In the genomic region with DNA sequence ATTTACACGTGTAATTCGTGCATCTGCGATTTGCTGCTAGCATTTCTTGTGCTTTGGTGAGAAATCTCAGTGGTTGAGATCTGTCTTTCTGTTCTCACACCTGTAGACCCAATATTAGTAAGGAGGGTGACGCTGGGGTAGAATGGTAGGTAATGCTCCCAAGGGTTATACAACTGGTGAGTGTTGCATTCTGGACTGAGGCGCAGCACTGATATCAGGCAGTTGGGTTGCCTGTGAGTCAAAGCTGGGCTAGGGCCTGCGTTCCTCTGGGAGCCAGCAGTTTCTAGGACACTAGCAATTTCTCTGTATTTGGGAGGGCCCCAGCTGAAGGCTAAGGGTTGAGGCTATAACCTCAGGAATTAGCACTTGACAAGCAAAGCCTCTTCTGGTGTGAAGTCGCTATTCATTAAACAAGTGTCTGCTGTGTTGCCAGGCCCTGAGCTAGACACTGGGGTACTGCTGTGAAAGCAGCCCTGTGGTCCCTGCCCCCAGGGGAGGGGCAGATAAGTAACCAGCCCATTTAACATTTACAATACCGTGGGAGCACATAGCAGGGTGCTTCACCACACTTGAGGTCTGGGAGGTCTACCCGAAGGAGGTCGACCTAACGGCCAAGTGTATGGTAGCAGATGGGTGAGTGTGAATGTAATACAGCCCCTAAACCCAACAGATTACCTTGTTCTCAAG, we compare ENCODE assay signal across 1 cellular context.
TF ChIP-seq lines count a peak whose summit lies in the region.

No MANE protein-coding gene starts in this region.

TF ChIP-seq in K562, 482 proteins besides CTCF, POLR2A, EP300 and RAD21 (continued from another document):
- TF ChIP-seq, protein P1, sequence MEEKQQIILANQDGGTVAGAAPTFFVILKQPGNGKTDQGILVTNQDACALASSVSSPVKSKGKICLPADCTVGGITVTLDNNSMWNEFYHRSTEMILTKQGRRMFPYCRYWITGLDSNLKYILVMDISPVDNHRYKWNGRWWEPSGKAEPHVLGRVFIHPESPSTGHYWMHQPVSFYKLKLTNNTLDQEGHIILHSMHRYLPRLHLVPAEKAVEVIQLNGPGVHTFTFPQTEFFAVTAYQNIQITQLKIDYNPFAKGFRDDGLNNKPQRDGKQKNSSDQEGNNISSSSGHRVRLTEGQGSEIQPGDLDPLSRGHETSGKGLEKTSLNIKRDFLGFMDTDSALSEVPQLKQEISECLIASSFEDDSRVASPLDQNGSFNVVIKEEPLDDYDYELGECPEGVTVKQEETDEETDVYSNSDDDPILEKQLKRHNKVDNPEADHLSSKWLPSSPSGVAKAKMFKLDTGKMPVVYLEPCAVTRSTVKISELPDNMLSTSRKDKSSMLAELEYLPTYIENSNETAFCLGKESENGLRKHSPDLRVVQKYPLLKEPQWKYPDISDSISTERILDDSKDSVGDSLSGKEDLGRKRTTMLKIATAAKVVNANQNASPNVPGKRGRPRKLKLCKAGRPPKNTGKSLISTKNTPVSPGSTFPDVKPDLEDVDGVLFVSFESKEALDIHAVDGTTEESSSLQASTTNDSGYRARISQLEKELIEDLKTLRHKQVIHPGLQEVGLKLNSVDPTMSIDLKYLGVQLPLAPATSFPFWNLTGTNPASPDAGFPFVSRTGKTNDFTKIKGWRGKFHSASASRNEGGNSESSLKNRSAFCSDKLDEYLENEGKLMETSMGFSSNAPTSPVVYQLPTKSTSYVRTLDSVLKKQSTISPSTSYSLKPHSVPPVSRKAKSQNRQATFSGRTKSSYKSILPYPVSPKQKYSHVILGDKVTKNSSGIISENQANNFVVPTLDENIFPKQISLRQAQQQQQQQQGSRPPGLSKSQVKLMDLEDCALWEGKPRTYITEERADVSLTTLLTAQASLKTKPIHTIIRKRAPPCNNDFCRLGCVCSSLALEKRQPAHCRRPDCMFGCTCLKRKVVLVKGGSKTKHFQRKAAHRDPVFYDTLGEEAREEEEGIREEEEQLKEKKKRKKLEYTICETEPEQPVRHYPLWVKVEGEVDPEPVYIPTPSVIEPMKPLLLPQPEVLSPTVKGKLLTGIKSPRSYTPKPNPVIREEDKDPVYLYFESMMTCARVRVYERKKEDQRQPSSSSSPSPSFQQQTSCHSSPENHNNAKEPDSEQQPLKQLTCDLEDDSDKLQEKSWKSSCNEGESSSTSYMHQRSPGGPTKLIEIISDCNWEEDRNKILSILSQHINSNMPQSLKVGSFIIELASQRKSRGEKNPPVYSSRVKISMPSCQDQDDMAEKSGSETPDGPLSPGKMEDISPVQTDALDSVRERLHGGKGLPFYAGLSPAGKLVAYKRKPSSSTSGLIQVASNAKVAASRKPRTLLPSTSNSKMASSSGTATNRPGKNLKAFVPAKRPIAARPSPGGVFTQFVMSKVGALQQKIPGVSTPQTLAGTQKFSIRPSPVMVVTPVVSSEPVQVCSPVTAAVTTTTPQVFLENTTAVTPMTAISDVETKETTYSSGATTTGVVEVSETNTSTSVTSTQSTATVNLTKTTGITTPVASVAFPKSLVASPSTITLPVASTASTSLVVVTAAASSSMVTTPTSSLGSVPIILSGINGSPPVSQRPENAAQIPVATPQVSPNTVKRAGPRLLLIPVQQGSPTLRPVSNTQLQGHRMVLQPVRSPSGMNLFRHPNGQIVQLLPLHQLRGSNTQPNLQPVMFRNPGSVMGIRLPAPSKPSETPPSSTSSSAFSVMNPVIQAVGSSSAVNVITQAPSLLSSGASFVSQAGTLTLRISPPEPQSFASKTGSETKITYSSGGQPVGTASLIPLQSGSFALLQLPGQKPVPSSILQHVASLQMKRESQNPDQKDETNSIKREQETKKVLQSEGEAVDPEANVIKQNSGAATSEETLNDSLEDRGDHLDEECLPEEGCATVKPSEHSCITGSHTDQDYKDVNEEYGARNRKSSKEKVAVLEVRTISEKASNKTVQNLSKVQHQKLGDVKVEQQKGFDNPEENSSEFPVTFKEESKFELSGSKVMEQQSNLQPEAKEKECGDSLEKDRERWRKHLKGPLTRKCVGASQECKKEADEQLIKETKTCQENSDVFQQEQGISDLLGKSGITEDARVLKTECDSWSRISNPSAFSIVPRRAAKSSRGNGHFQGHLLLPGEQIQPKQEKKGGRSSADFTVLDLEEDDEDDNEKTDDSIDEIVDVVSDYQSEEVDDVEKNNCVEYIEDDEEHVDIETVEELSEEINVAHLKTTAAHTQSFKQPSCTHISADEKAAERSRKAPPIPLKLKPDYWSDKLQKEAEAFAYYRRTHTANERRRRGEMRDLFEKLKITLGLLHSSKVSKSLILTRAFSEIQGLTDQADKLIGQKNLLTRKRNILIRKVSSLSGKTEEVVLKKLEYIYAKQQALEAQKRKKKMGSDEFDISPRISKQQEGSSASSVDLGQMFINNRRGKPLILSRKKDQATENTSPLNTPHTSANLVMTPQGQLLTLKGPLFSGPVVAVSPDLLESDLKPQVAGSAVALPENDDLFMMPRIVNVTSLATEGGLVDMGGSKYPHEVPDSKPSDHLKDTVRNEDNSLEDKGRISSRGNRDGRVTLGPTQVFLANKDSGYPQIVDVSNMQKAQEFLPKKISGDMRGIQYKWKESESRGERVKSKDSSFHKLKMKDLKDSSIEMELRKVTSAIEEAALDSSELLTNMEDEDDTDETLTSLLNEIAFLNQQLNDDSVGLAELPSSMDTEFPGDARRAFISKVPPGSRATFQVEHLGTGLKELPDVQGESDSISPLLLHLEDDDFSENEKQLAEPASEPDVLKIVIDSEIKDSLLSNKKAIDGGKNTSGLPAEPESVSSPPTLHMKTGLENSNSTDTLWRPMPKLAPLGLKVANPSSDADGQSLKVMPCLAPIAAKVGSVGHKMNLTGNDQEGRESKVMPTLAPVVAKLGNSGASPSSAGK (IDR thresholded peaks at IDR 0.05): no peak
- no peak for TF ChIP-seq ZNF707 (CRISPR knock-in tag; conservative IDR thresholded peaks at IDR 0.05)
TF ChIP-seq in K562: peak in this region for 1.
